ENCODE assay signal across 8 cellular contexts in genomic region chr4:147683717-147684700, GRCh38. TPM values are rescaled to one million over a fixed set of nuclear protein-coding genes. Genes with fewer than 3 reads are reported as not detected.
DNase-seq lines count a peak whose midpoint lies in the region; ATAC-seq and TF ChIP-seq lines count a peak whose summit lies in the region.

PRMT9 (minus strand) TSS chr4:147684163; CDS start chr4:147683987, 176 bp downstream.

- ATAC-seq in GM21737 (IDR thresholded peaks at IDR 0.05; ENCODE audit: unreplicated experiment) = peak; percentile 99
- ATAC-seq in natural killer cell = peak; percentile 96 to 98 (median 96)

- no peak for TF ChIP-seq CTCF in natural killer cell (IDR thresholded peaks at IDR 0.05)

- peaks cover 6% of the 10 kb centered on the region for H3K36me3 Mint-ChIP-seq in activated T-helper 2 cell treated with anti-CD3 and anti-CD28 coated beads, Interferon-gamma antibody, Interleukin-2, Interleukin-4, amounts not matched to agents 10 μg/mL and 5 μg/mL and 100 μg/mL, durations not matched to agents 14 hours and 24 hours and 36 hours (ENCODE audit: low read depth)
- no peaks in the 10 kb centered on the region for H3K36me3 Mint-ChIP-seq in natural killer cell

- H3K27ac Mint-ChIP-seq in activated T-helper 2 cell treated with anti-CD3 and anti-CD28 coated beads, Interferon-gamma antibody, Interleukin-2, Interleukin-4, amounts not matched to agents 10 μg/mL and 5 μg/mL and 100 μg/mL, durations not matched to agents 14 hours and 24 hours and 36 hours = peak within 1 kb of the TSS; percentile 93
- H3K27ac Mint-ChIP-seq in natural killer cell = peak within 1 kb of the TSS; percentile 94 to 96

- intact Hi-C loops in activated T-helper 2 cell treated with anti-CD3 and anti-CD28 coated beads, Interferon-gamma antibody, Interleukin-2, Interleukin-4, amounts not matched to agents 10 μg/mL and 5 μg/mL and 100 μg/mL, durations not matched to agents 14 hours and 24 hours and 36 hours (cut with micrococcal nuclease) = loop anchor here (1.0 to 10.0 kb wide), 5 partner anchors 51 to 761 kb away; partner anchors contain the start of genes NR3C2 and TMEM184C
- intact Hi-C loops in natural killer cell (cut with micrococcal nuclease) = loop anchor here (1.0 kb wide), 1 partner anchor 67 kb away; the partner anchor contains the start of gene TMEM184C

- H3K4me3 Mint-ChIP-seq in activated T-helper 2 cell treated with anti-CD3 and anti-CD28 coated beads, Interferon-gamma antibody, Interleukin-2, Interleukin-4, amounts not matched to agents 10 μg/mL and 5 μg/mL and 100 μg/mL, durations not matched to agents 14 hours and 24 hours and 36 hours (ENCODE audit: low read depth) = peak within 1 kb of the TSS; percentile 93
- H3K4me3 Mint-ChIP-seq in natural killer cell = peak within 1 kb of the TSS; percentile 98

- no peaks in the 10 kb centered on the region for H3K9me3 Mint-ChIP-seq in activated T-helper 2 cell treated with anti-CD3 and anti-CD28 coated beads, Interferon-gamma antibody, Interleukin-2, Interleukin-4, amounts not matched to agents 10 μg/mL and 5 μg/mL and 100 μg/mL, durations not matched to agents 14 hours and 24 hours and 36 hours
- no peaks in the 10 kb centered on the region for H3K9me3 Mint-ChIP-seq in natural killer cell

- DNase-seq in Daoy (ENCODE audit: low read depth) (peak; percentile 87), KG1 (lab: John Stamatoyannopoulos, UW) (peak; percentile 36), RKO (ENCODE audit: low spot score) (peak; percentile 91), fibroblast of peridontal ligament (ENCODE audit: extremely low read depth) (peak; percentile 93), natural killer cell (peak; percentile 85)
- DNase-seq in activated T-helper 2 cell treated with anti-CD3 and anti-CD28 coated beads, Interferon-gamma antibody, Interleukin-2, Interleukin-4, amounts not matched to agents 10 μg/mL and 5 μg/mL and 100 μg/mL, durations not matched to agents 14 hours and 24 hours and 36 hours (ENCODE audit: low spot score) = peak; percentile 84
- DNase-seq in stimulated activated naive CD4-positive, alpha-beta T cell (lab: John Stamatoyannopoulos, UW) = peak; percentile 68 to 86 (median 80)

- peaks cover 3% of the 10 kb centered on the region for H3K27me3 Mint-ChIP-seq in activated T-helper 2 cell treated with anti-CD3 and anti-CD28 coated beads, Interferon-gamma antibody, Interleukin-2, Interleukin-4, amounts not matched to agents 10 μg/mL and 5 μg/mL and 100 μg/mL, durations not matched to agents 14 hours and 24 hours and 36 hours (ENCODE audit: low read depth)
- peaks cover 4 to 11% of the 10 kb centered on the region in 2 donors for H3K27me3 Mint-ChIP-seq in natural killer cell (ENCODE audit: low read depth in 2 of 2)

- peaks cover 26% of the 10 kb centered on the region for H3K4me1 Mint-ChIP-seq in activated T-helper 2 cell treated with anti-CD3 and anti-CD28 coated beads, Interferon-gamma antibody, Interleukin-2, Interleukin-4, amounts not matched to agents 10 μg/mL and 5 μg/mL and 100 μg/mL, durations not matched to agents 14 hours and 24 hours and 36 hours (ENCODE audit: low read depth)
- peaks cover 38 to 42% of the 10 kb centered on the region in 2 donors for H3K4me1 Mint-ChIP-seq in natural killer cell

RNA-seq across cellular contexts. Expression of gene PRMT9, which starts in this region (rescaled TPM):
- 2.4 and 6.0 TPM in 2 replicates for total RNA-seq in Daoy (2014; rRNA removed; shearing (Covaris generic))
- 8.4 and 8.9 TPM in 2 replicates for total RNA-seq in activated T-helper 2 cell treated with anti-CD3 and anti-CD28 coated beads, Interferon-gamma antibody, Interleukin-2, Interleukin-4, amounts not matched to agents 10 μg/mL and 5 μg/mL and 100 μg/mL, durations not matched to agents 14 hours and 24 hours and 36 hours
- total RNA-seq in natural killer cell = 10 to 100 TPM; 13.4 to 16.6 (median 13.7) TPM

Comparison
In these comparisons a context has a peak if more than half of its experiments do, and no peak if none do; other contexts are left out.
1. Peak in every context shown above with its lines: DNase-seq and ATAC-seq.
2. DNase-seq: peak in every context shown above with its lines; median percentile 93 in fibroblast of peridontal ligament; 91 in RKO; 87 in Daoy; 85 in natural killer cell; 84 in activated T-helper 2 cell treated with anti-CD3 and anti-CD28 coated beads, Interferon-gamma antibody, Interleukin-2, Interleukin-4, amounts not matched to agents 10 μg/mL and 5 μg/mL and 100 μg/mL, durations not matched to agents 14 hours and 24 hours and 36 hours; 80 in stimulated activated naive CD4-positive, alpha-beta T cell; 36 in KG1.